ENCODE assay signal across 12 cellular contexts in genomic region chr1:183873642-183874041, GRCh38.
DNase-seq lines count a peak whose midpoint lies in the region; ATAC-seq, FAIRE-seq and TF ChIP-seq lines count a peak whose summit lies in the region.
"Had no signal": no experiment of that assay in that cellular context is flagged by ENCODE, and none has a peak within 500 bp of the region (broad histone marks: within the 10 kb centered on the region; RNA-seq: fewer than 3 reads in every experiment).

No MANE protein-coding gene starts in this region.

- no peak overlapping the region for H2BK5ac ChIP-seq in neuronal stem cell (ENCODE audit: low read length)

- no peak overlapping the region for H2BK15ac ChIP-seq in neuronal stem cell (ENCODE audit: low read length)

- WGBS in neuronal stem cell (ENCODE audit: extremely low coverage in 2 of 2, insufficient read length in 2 of 2, insufficient replicate concordance in 1 of 2), 2 donors, result no CpG with 5 or more reads among the region's 3 CpGs

- no peak overlapping the region for H4K91ac ChIP-seq in neuronal stem cell (ENCODE audit: low read depth, low read length, poor library complexity)

- H3K4me3 ChIP-seq in osteoblast (ENCODE audit: insufficient read depth, low read length) (no peak overlapping the region), mucosa of descending colon (no peak overlapping the region), neuronal stem cell (ENCODE audit: low read length in 2 of 2) (no peak overlapping the region)
- H3K4me3 ChIP-seq: SJCRH30 had no signal

- H3K14ac ChIP-seq in neuronal stem cell (ENCODE audit: low read length), result no peak overlapping the region

- ATAC-seq in HG03442 (IDR thresholded peaks at IDR 0.05; ENCODE audit: unreplicated experiment) (peak; percentile 38), GM21390 (IDR thresholded peaks at IDR 0.05; ENCODE audit: unreplicated experiment) (no peak), mucosa of descending colon (no peak)

- H3K23ac ChIP-seq in neuronal stem cell (ENCODE audit: low read depth, low read length, poor library complexity), result no peak overlapping the region

- H2BK12ac ChIP-seq in neuronal stem cell (ENCODE audit: low read length), result no peak overlapping the region

- no peaks in the 10 kb centered on the region for H3K9me3 ChIP-seq in osteoblast (ENCODE audit: low read depth, low read length)
- no peaks in the 10 kb centered on the region for H3K9me3 ChIP-seq in mucosa of descending colon
- H3K9me3 ChIP-seq in neuronal stem cell (replicated peaks in 1 of 2; ENCODE audit: control insufficient read depth in 2 of 2, insufficient read depth in 1 of 2, low read depth in 1 of 2, low read length in 2 of 2), result peaks cover 0 to 3% of the 10 kb centered on the region in 2 donors
- H3K9me3 ChIP-seq: SJCRH30 had no signal

- no peak overlapping the region for H4K8ac ChIP-seq in neuronal stem cell (ENCODE audit: low read depth, low read length)

- H3K79me1 ChIP-seq in neuronal stem cell (ENCODE audit: low read depth, low read length), result no peaks in the 10 kb centered on the region

- peak; percentile 47 for FAIRE-seq in GM18507 (lab: Jason Lieb, UNC)

- no peak overlapping the region for H2AFZ ChIP-seq in osteoblast (ENCODE audit: low read length)
- H2AFZ ChIP-seq in neuronal stem cell (ENCODE audit: low read length), result no peak overlapping the region

- no peak overlapping the region for H3K18ac ChIP-seq in neuronal stem cell (ENCODE audit: low read length)

- no peaks in the 10 kb centered on the region for H4K20me1 ChIP-seq in osteoblast (ENCODE audit: insufficient read depth, low read length)

- intact Hi-C loops in mucosa of descending colon (cut with DNase I, micrococcal nuclease), result no loop called here

- DNase-seq in GM18507 (ENCODE audit: extremely low spot score, insufficient read length, low read depth), result no peak
- peak; percentile 96 for DNase-seq in dermis blood vessel endothelial cell
- DNase-seq in pons (ENCODE audit: low spot score), result peak; percentile 55
- DNase-seq in osteoblast (ENCODE audit: insufficient read length, low spot score, missing footprints), result no peak
- DNase-seq in mucosa of descending colon, result no peak
- no peak for DNase-seq in neuronal stem cell (ENCODE audit: low spot score)
- DNase-seq: hypothalamus, NCI-H187 treated with DMSO at 0.1 percent for 48 hours, nucleus accumbens, SJCRH30 had no signal

- peaks cover 33% of the 10 kb centered on the region for H3K4me1 ChIP-seq in osteoblast (ENCODE audit: insufficient read depth, low read length)
- no peaks in the 10 kb centered on the region for H3K4me1 ChIP-seq in mucosa of descending colon (ENCODE audit: low read depth)
- H3K4me1 ChIP-seq in neuronal stem cell (ENCODE audit: control insufficient read depth in 2 of 2, insufficient read depth in 1 of 2, low read depth in 1 of 2, low read length in 2 of 2), result peaks cover 18 to 35% of the 10 kb centered on the region in 2 donors
- H3K4me1 ChIP-seq: SJCRH30 had no signal

- no peak overlapping the region for H3K4me2 ChIP-seq in osteoblast (ENCODE audit: insufficient read depth, low read length)
- H3K4me2 ChIP-seq in neuronal stem cell (ENCODE audit: insufficient read depth, low read length, poor library complexity, severe bottlenecking), result no peak overlapping the region

- H3K27me3 ChIP-seq in osteoblast (ENCODE audit: insufficient read depth, low read length) (no peaks in the 10 kb centered on the region), neuronal stem cell (ENCODE audit: control insufficient read depth in 3 of 3, insufficient read depth in 3 of 3, low read depth in 1 of 3, low read length in 3 of 3) (no peaks in the 10 kb centered on the region)
- H3K27me3 ChIP-seq: SJCRH30 had no signal

- H3K4ac ChIP-seq in neuronal stem cell (ENCODE audit: low read length), result no peak overlapping the region

- no peaks in the 10 kb centered on the region for H3K36me3 ChIP-seq in osteoblast (ENCODE audit: insufficient read depth, low read length)
- H3K36me3 ChIP-seq in mucosa of descending colon (ENCODE audit: low read depth), result no peaks in the 10 kb centered on the region
- H3K36me3 ChIP-seq in neuronal stem cell (replicated peaks in 1 of 2; ENCODE audit: control insufficient read depth in 2 of 2, insufficient read depth in 2 of 2, low read length in 2 of 2), result peaks cover 3% of the 10 kb centered on the region in 2 donors
- H3K36me3 ChIP-seq: SJCRH30 had no signal

- TF ChIP-seq CTCF in osteoblast (IDR thresholded peaks at IDR 0.05; ENCODE audit: extremely low read depth, low read depth, low read length) (no peak), mucosa of descending colon (IDR thresholded peaks at IDR 0.05) (no peak)

- H2AK5ac ChIP-seq in neuronal stem cell (ENCODE audit: low read depth, low read length), result no peak overlapping the region

- no peak overlapping the region for H2BK120ac ChIP-seq in neuronal stem cell (ENCODE audit: low read depth, low read length)

- H3K27ac ChIP-seq in osteoblast (ENCODE audit: low read depth, low read length), result no peak overlapping the region
- H3K27ac ChIP-seq in neuronal stem cell (replicated peaks; ENCODE audit: low read length), result no peak overlapping the region
- H3K27ac ChIP-seq: SJCRH30 had no signal

- H3K9ac ChIP-seq in neuronal stem cell (ENCODE audit: low read depth, low read length, poor library complexity), result no peak overlapping the region

- H3K79me2 ChIP-seq in osteoblast (ENCODE audit: insufficient read depth, low read length), result no peaks in the 10 kb centered on the region

Comparison
In these comparisons a context has a peak if more than half of its experiments do, and no peak if none do; other contexts are left out.
1. DNase-seq: peak in dermis blood vessel endothelial cell (single experiment) and pons (single experiment); none in GM18507 (single experiment), osteoblast (single experiment), mucosa of descending colon (0 of 3) and neuronal stem cell (single experiment).